Comparison of ENCODE assay signal across 8 cellular contexts in the genomic region with DNA sequence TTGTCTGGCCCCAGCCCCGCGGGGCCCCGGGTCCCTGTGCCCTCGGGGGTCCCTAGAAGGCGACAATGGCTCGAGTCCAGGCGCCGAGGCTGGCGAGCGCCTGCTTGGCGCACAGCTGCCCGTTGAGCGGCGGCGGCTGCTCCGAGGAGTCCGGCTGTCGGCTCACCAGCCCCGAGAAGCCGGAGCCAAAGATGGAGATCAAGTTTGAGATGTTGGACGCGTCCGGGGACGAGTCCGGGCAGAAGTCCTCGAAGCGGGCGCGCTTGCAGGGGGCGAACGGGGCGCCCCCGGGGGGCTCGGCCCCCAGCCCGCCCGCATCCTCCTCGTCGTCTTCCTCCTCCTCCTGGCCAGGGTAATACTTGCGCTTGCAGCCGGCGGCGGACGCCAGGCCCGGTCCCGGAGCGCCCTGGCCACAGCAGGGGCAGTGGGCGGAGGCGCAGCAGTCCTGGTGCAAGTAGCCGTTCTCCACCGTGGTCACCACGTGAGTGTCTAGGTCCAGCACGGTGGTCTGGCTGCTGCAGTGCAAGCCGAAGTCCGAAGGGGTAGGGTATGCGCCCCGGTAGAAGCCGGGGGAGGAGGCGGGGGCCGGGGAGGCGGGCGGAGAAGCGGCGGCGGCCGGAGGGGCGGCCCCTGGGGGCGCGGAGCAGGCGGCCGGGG. TPM values are rescaled to one million over a fixed set of nuclear protein-coding genes. Genes with fewer than 3 reads are reported as not detected.
A peak's percentile ranks its signal among the peaks of the same experiment; 100 is the strongest.
DNase-seq lines count a peak whose midpoint lies in the region; ATAC-seq and TF ChIP-seq lines count a peak whose summit lies in the region.

No MANE protein-coding gene starts in this region.

- H3K4me3 ChIP-seq in gastroesophageal sphincter (peak overlapping the region; percentile 92 to 95), parathyroid adenoma (ENCODE audit: low read depth, low read length) (peak overlapping the region; percentile 82)

- TF ChIP-seq POLR2A in gastroesophageal sphincter (IDR thresholded peaks at IDR 0.05), result no peak

- H3K9ac ChIP-seq in parathyroid adenoma, result no peak overlapping the region

- H3K4me1 Mint-ChIP-seq in activated T-cell treated with anti-CD3 and anti-CD28 coated beads, Interleukin-2, amount 50 U/mL, for 24 hours (ENCODE audit: low read depth), result peaks cover 12% of the 10 kb centered on the region

- TF ChIP-seq EP300 in gastroesophageal sphincter (IDR thresholded peaks at IDR 0.05), result no peak

- TF ChIP-seq CTCF in gastroesophageal sphincter (IDR thresholded peaks at IDR 0.05) (peak in 1 of 4 experiments; percentile 27), parathyroid adenoma (IDR thresholded peaks at IDR 0.05) (no peak)

- H3K4me2 ChIP-seq in parathyroid adenoma (ENCODE audit: low read length), result peak overlapping the region; percentile 100

- peak overlapping the region; percentile 59 for H2AFZ ChIP-seq in parathyroid adenoma

- no peaks in the 10 kb centered on the region for H3K27me3 ChIP-seq in gastroesophageal sphincter
- no peaks in the 10 kb centered on the region for H3K27me3 ChIP-seq in parathyroid adenoma (ENCODE audit: control insufficient read depth, insufficient read depth, low read length)

- H3K36me3 Mint-ChIP-seq in activated T-cell treated with anti-CD3 and anti-CD28 coated beads, Interleukin-2, amount 50 U/mL, for 24 hours (ENCODE audit: low read depth), result no peaks in the 10 kb centered on the region

- H3K79me2 ChIP-seq in parathyroid adenoma, result no peaks in the 10 kb centered on the region

- no peaks in the 10 kb centered on the region for H3K9me3 ChIP-seq in gastroesophageal sphincter
- H3K9me3 ChIP-seq in parathyroid adenoma (ENCODE audit: control insufficient read depth, low read length), result no peaks in the 10 kb centered on the region

- H3K27me3 Mint-ChIP-seq in activated T-cell treated with anti-CD3 and anti-CD28 coated beads, Interleukin-2, amount 50 U/mL, for 24 hours, result peaks cover 17% of the 10 kb centered on the region

- DNase-seq in COR-L47 (lab: John Stamatoyannopoulos, UW) (peak; percentile 20), HT-29 (ENCODE audit: low spot score) (peak; percentile 46), AML-193 (lab: John Stamatoyannopoulos, UW) (no peak)
- DNase-seq in activated T-cell treated with anti-CD3 and anti-CD28 coated beads, Interleukin-2, amount 50 U/mL, for 24 hours, result peak; percentile 55

- H3K4me1 ChIP-seq in gastroesophageal sphincter (peaks cover 2 to 45% (median 21%) of the 10 kb centered on the region in 3 donors), parathyroid adenoma (peaks cover 5% of the 10 kb centered on the region)

- 0% methylated on average over 3 of the region's 70 CpGs; no CpG with 5 or more reads in 1 of the 2 donors for WGBS in gastroesophageal sphincter (ENCODE audit: low coverage in 1 of 2), 2 donors

- ATAC-seq in gastroesophageal sphincter (no peak), HG02571 (IDR thresholded peaks at IDR 0.05; ENCODE audit: unreplicated experiment) (no peak), GM21360 (IDR thresholded peaks at IDR 0.05; ENCODE audit: unreplicated experiment) (no peak)

- no peak overlapping the region for H3K27ac Mint-ChIP-seq in activated T-cell treated with anti-CD3 and anti-CD28 coated beads, Interleukin-2, amount 50 U/mL, for 24 hours

- peak overlapping the region; percentile 93 to 100 (median 98) for H3K27ac ChIP-seq in gastroesophageal sphincter
- peak overlapping the region; percentile 85 for H3K27ac ChIP-seq in parathyroid adenoma

- peak overlapping the region; percentile 78 for H3K4me3 Mint-ChIP-seq in activated T-cell treated with anti-CD3 and anti-CD28 coated beads, Interleukin-2, amount 50 U/mL, for 24 hours

- no peaks in the 10 kb centered on the region for H3K36me3 ChIP-seq in gastroesophageal sphincter
- no peaks in the 10 kb centered on the region for H3K36me3 ChIP-seq in parathyroid adenoma (ENCODE audit: control insufficient read depth, insufficient read depth, low read length)

- H3K9me3 Mint-ChIP-seq in activated T-cell treated with anti-CD3 and anti-CD28 coated beads, Interleukin-2, amount 50 U/mL, for 24 hours, result no peaks in the 10 kb centered on the region

RNA-seq across cellular contexts. Expression of gene IER5L, which starts 1.1 kb away (rescaled TPM):
- total RNA-seq in HT-29 (2014; rRNA removed; shearing (Covaris generic)), result 68.5 and 77.2 TPM in 2 replicates
- 10 to 100 TPM in 2 of 4 donors, 1 to 10 TPM in 2; 7.4 to 14.3 (median 10.4) TPM for total RNA-seq in gastroesophageal sphincter

Comparison
In these comparisons a context has a peak if more than half of its experiments do, and no peak if none do; other contexts are left out.
1. DNase-seq: peak in COR-L47 (single experiment), HT-29 (single experiment) and activated T-cell treated with anti-CD3 and anti-CD28 coated beads, Interleukin-2, amount 50 U/mL, for 24 hours (single experiment); none in AML-193 (0 of 2).